ENCODE assay signal across 19 cellular contexts in genomic region chr10:58948303-58948702, GRCh38.
"Had no signal": no experiment of that assay in that cellular context is flagged by ENCODE, and none has a peak within 500 bp of the region (broad histone marks: within the 10 kb centered on the region; RNA-seq: fewer than 3 reads in every experiment).

No MANE protein-coding gene starts in this region.

- H3K36me3 ChIP-seq: gastroesophageal sphincter, heart left ventricle, left lung, lower lobe of right lung had no signal

- H3K27me3 ChIP-seq: foreskin keratinocyte, gastroesophageal sphincter, heart left ventricle, hepatocyte, left lung had no signal

- H3K27ac ChIP-seq: coronary artery, epithelial cell of prostate, foreskin keratinocyte, gastroesophageal sphincter, heart left ventricle, hepatocyte, left lung, lower lobe of right lung had no signal

- DNase-seq: dermis blood vessel endothelial cell; effector CD8-positive, alpha-beta T cell; effector memory CD8-positive, alpha-beta T cell; endodermal cell; erythroblast; foreskin keratinocyte; heart left ventricle; left cardiac atrium; left lung; left ventricle myocardium superior; lower lobe of right lung; mesenchymal stem cell; mucosa of descending colon; naive B cell had no signal

- H3K4me3 ChIP-seq: coronary artery, gastroesophageal sphincter, heart left ventricle, hepatocyte, left lung, lower lobe of right lung, mucosa of descending colon had no signal

- ATAC-seq: effector memory CD8-positive, alpha-beta T cell; esophagus mucosa; foreskin keratinocyte; gastroesophageal sphincter; heart left ventricle; left cardiac atrium; left lung; left ventricle myocardium superior; lower lobe of right lung; mucosa of descending colon had no signal
